ENCODE assay signal across 9 cellular contexts in genomic region chr12:6606331-6607131, GRCh38. TPM values are rescaled to one million over a fixed set of nuclear protein-coding genes. Genes with fewer than 3 reads are reported as not detected.
DNase-seq lines count a peak whose midpoint lies in the region; ATAC-seq and TF ChIP-seq lines count a peak whose summit lies in the region.
"Had no signal": no experiment of that assay in that cellular context is flagged by ENCODE, and none has a peak within 500 bp of the region (broad histone marks: within the 10 kb centered on the region; RNA-seq: fewer than 3 reads in every experiment).

No MANE protein-coding gene starts in this region.

- peak overlapping the region; percentile 87 to 97 (median 90) for H3K27ac Mint-ChIP-seq in naive thymus-derived CD4-positive, alpha-beta T cell

- peaks cover 2 to 15% (median 4%) of the 10 kb centered on the region in 3 experiments for H3K36me3 ChIP-seq in naive thymus-derived CD4-positive, alpha-beta T cell (ENCODE audit: control insufficient read depth in 2 of 3, insufficient read depth in 3 of 3, low read length in 3 of 3)
- H3K36me3 ChIP-seq in testis (ENCODE audit: low read depth, missing control alignments): no peaks in the 10 kb centered on the region

- POLR2A ChIA-PET in naive thymus-derived CD4-positive, alpha-beta T cell (lab: Charles Lee): interaction anchor here (0.6 to 5.6 kb wide), 8 partner anchors 22 to 146 kb away, joined by 3 to 33 read pairs (median 4); partner anchors contain the start of genes COPS7A, GAPDH, LPAR5 and MLF2

- peak; percentile 67 for DNase-seq in GM10266 (ENCODE audit: extremely low spot score)
- DNase-seq in NCI-H69 (lab: John Stamatoyannopoulos, UW): peak; percentile 82
- peak; percentile 44 for DNase-seq in activated T-helper 1 cell treated with Interleukin-2 at 50 U/mL for 16 hours (ENCODE audit: low read depth)
- DNase-seq in fibroblast of gingiva (ENCODE audit: low read depth): peak; percentile 18
- DNase-seq in naive thymus-derived CD4-positive, alpha-beta T cell: peak; percentile 53 to 77 (median 68)
- peak; percentile 83 for DNase-seq in testis
- DNase-seq in SKM-1 treated with dmso at 0.1 percent for 144 hours (lab: John Stamatoyannopoulos, UW; ENCODE audit: unreplicated experiment): no peak

- peak overlapping the region; percentile 66 for H3K4me3 ChIP-seq in naive thymus-derived CD4-positive, alpha-beta T cell (ENCODE audit: low read length)
- peak overlapping the region; percentile 93 to 100 for H3K4me3 ChIP-seq in testis

- H3K36me3 Mint-ChIP-seq in naive thymus-derived CD4-positive, alpha-beta T cell: peaks cover 5 to 35% (median 9%) of the 10 kb centered on the region in 5 donors

- H3K27ac ChIP-seq in naive thymus-derived CD4-positive, alpha-beta T cell (ENCODE audit: low read depth, low read length): peak overlapping the region; percentile 96
- H3K27ac ChIP-seq in testis: peak overlapping the region; percentile 98 to 99

- peaks cover 49 to 56% (median 53%) of the 10 kb centered on the region in 7 donors for H3K4me1 Mint-ChIP-seq in naive thymus-derived CD4-positive, alpha-beta T cell

- TF ChIP-seq CTCF in GM10266 (IDR thresholded peaks at IDR 0.05; ENCODE audit: control insufficient read depth, insufficient read depth, low read depth, missing control alignments): no peak
- no peak for TF ChIP-seq CTCF in testis (IDR thresholded peaks at IDR 0.05)

- CTCF ChIA-PET in naive thymus-derived CD4-positive, alpha-beta T cell (lab: Charles Lee): interaction anchor here (0.7 to 0.9 kb wide), 3 partner anchors 11 to 83 kb away, joined by 3 read pairs; no protein-coding TSS in a partner anchor

- H3K9me3 Mint-ChIP-seq in naive thymus-derived CD4-positive, alpha-beta T cell: no peaks in the 10 kb centered on the region

- H3K4me1 ChIP-seq in naive thymus-derived CD4-positive, alpha-beta T cell (ENCODE audit: control insufficient read depth in 2 of 2, insufficient read depth in 2 of 2, low read length in 2 of 2): peaks cover 39 to 46% of the 10 kb centered on the region in 2 donors
- H3K4me1 ChIP-seq in testis: peaks cover 39% of the 10 kb centered on the region

- intact Hi-C loops in naive thymus-derived CD4-positive, alpha-beta T cell (cut with micrococcal nuclease): loop anchor here (1.0 to 10.0 kb wide), 16 partner anchors 14 to 348 kb away; partner anchors contain the start of genes COPS7A (in 2 of the 2), GAPDH (in 2 of the 2), ING4 (in 2 of the 2) and MLF2 (in 2 of the 2)
- intact Hi-C loops in testis (cut with DNase I; ENCODE audit: low total_unique reads): loop anchor here (10.0 kb wide), 1 partner anchor 52 kb away; the partner anchor contains the start of gene IFFO1

- no peaks in the 10 kb centered on the region for H3K27me3 ChIP-seq in naive thymus-derived CD4-positive, alpha-beta T cell (ENCODE audit: control insufficient read depth in 2 of 2, insufficient read depth in 2 of 2, low read length in 2 of 2)
- H3K27me3 ChIP-seq in testis: no peaks in the 10 kb centered on the region

- H3K4me3 Mint-ChIP-seq in naive thymus-derived CD4-positive, alpha-beta T cell: peak overlapping the region in 2 of 10 donors; percentile 93 to 95

- ATAC-seq in naive thymus-derived CD4-positive, alpha-beta T cell: peak; percentile 39
- ATAC-seq in GM19023 (IDR thresholded peaks at IDR 0.05; ENCODE audit: unreplicated experiment): no peak

- H3K9me3 ChIP-seq in naive thymus-derived CD4-positive, alpha-beta T cell (ENCODE audit: control insufficient read depth in 2 of 3, low read length in 3 of 3): no peaks in the 10 kb centered on the region
- no peaks in the 10 kb centered on the region for H3K9me3 ChIP-seq in testis

- no peaks in the 10 kb centered on the region for H3K27me3 Mint-ChIP-seq in naive thymus-derived CD4-positive, alpha-beta T cell

- TF ChIP-seq POLR2A in testis (IDR thresholded peaks at IDR 0.05): no peak

- 1% methylated on average over 22 of the region's 70 CpGs; no CpG with 5 or more reads in 1 of the 2 donors for WGBS in testis, 2 donors

RNA-seq across cellular contexts. Expression of gene CHD4, which starts 0.6 kb away (rescaled TPM):
- 100 to 1,000 TPM; 246 to 387 (median 267) TPM for total RNA-seq in naive thymus-derived CD4-positive, alpha-beta T cell
- polyA plus RNA-seq in naive thymus-derived CD4-positive, alpha-beta T cell: 10 to 100 TPM; 41.8 to 91.4 TPM
- total RNA-seq in testis: 100 to 1,000 TPM; 314 to 328 TPM
- polyA plus RNA-seq in testis (ENCODE audit: insufficient read depth, low read depth, low replicate concordance): 160 TPM

RNA-seq across cellular contexts. Expression of gene LPAR5, which starts 29.2 kb away (rescaled TPM):
- total RNA-seq in naive thymus-derived CD4-positive, alpha-beta T cell: 1 to 10 TPM; 3.3 to 8.3 (median 6.4) TPM
- 1 to 10 TPM; 6.6 to 6.9 TPM for polyA plus RNA-seq in naive thymus-derived CD4-positive, alpha-beta T cell
- 1 to 10 TPM; 1.5 to 2.4 TPM for total RNA-seq in testis
- polyA plus RNA-seq in testis (ENCODE audit: insufficient read depth, low read depth, low replicate concordance): 3.1 TPM
- total RNA-seq: dermis microvascular lymphatic vessel endothelial cell had no signal

RNA-seq across cellular contexts. Expression of gene NOP2, which starts 38.4 kb away (rescaled TPM):
- 100 to 1,000 TPM in 1 of 5 experiments, 10 to 100 TPM in 4; 74.4 to 102 (median 87.6) TPM for total RNA-seq in naive thymus-derived CD4-positive, alpha-beta T cell
- polyA plus RNA-seq in naive thymus-derived CD4-positive, alpha-beta T cell: 10 to 100 TPM; 24.2 to 53.7 TPM
- total RNA-seq in testis: 10 to 100 TPM; 51.8 to 60.3 TPM
- polyA plus RNA-seq in testis (ENCODE audit: insufficient read depth, low read depth, low replicate concordance): 38.6 TPM

RNA-seq across cellular contexts. Expression of gene ACRBP, which starts 40.7 kb away (rescaled TPM):
- 10 to 100 TPM in 2 of 5 experiments, 1 to 10 TPM in 3; 2.3 to 23.0 (median 6.6) TPM for total RNA-seq in naive thymus-derived CD4-positive, alpha-beta T cell
- polyA plus RNA-seq in naive thymus-derived CD4-positive, alpha-beta T cell: 1 to 10 TPM in 1 of 2 donors, under 1 TPM in 1; 0.27 to 1.1 TPM
- 100 to 1,000 TPM; 172 to 241 TPM for total RNA-seq in testis
- 715 TPM for polyA plus RNA-seq in testis (ENCODE audit: insufficient read depth, low read depth, low replicate concordance)

RNA-seq across cellular contexts. Expression of gene IFFO1, which starts 50.7 kb away (rescaled TPM):
- 10 to 100 TPM; 28.2 to 55.9 (median 45.9) TPM for total RNA-seq in naive thymus-derived CD4-positive, alpha-beta T cell
- polyA plus RNA-seq in naive thymus-derived CD4-positive, alpha-beta T cell: 10 to 100 TPM in 1 of 2 donors, 1 to 10 TPM in 1; 5.4 to 11.4 TPM
- total RNA-seq in testis: 10 to 100 TPM; 40.6 to 43.4 TPM
- polyA plus RNA-seq in testis (ENCODE audit: insufficient read depth, low read depth, low replicate concordance): 28.6 TPM
